In the genomic region with DNA sequence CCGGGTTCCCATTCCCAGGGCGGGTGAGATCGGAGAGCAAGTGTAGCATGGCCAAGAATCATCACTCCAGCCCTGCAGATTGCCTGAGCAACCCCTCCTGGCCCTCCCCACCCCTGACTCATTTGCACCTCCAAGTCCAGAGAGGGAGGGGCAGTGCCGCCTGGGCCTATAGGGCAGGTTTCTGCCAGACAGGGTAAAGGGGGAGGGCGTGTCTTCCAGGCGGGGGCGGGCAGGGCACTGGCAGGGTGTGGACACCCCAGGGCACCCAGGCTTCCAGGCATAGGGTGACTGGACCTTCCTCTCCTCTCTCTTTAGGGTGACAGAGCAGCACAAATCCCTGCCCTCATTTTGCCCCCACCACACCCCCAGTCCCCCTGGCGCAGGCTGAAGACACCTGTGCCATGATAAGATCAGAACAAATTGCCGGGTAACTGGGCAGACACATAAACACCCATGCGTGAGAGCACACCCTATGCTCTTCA, we compare ENCODE assay signal across 22 cellular contexts. TPM values are rescaled to one million over a fixed set of nuclear protein-coding genes. Genes with fewer than 3 reads are reported as not detected.
DNase-seq lines count a peak whose midpoint lies in the region; ATAC-seq, FAIRE-seq and TF ChIP-seq lines count a peak whose summit lies in the region.
"Had no signal": no experiment of that assay in that cellular context is flagged by ENCODE, and none has a peak within 500 bp of the region (broad histone marks: within the 10 kb centered on the region; RNA-seq: fewer than 3 reads in every experiment).

No MANE protein-coding gene starts in this region.

- H3K27ac ChIP-seq in esophagus (ENCODE audit: low read depth in 2 of 2, low read length in 1 of 2): peak overlapping the region; percentile 94 to 98
- no peak overlapping the region for H3K27ac ChIP-seq in trophoblast cell (ENCODE audit: low read depth, low read length)
- H3K27ac ChIP-seq in ovary: no peak overlapping the region

- no peak overlapping the region for H2BK5ac ChIP-seq in trophoblast cell (ENCODE audit: low read depth, low read length, poor library complexity)

- H3K9me3 ChIP-seq in esophagus (ENCODE audit: control insufficient read depth in 2 of 2, insufficient read depth in 1 of 2, low read depth in 1 of 2, low read length in 1 of 2): no peaks in the 10 kb centered on the region
- no peaks in the 10 kb centered on the region for H3K9me3 ChIP-seq in trophoblast cell (ENCODE audit: insufficient read depth, low read depth, low read length)
- H3K9me3 ChIP-seq in ovary: no peaks in the 10 kb centered on the region

- peaks cover 26% of the 10 kb centered on the region for H3K79me1 ChIP-seq in trophoblast cell (ENCODE audit: low read length)

- ATAC-seq in HG02852 (IDR thresholded peaks at IDR 0.05; ENCODE audit: unreplicated experiment): no peak
- ATAC-seq in HG02938 (IDR thresholded peaks at IDR 0.05; ENCODE audit: unreplicated experiment): no peak
- ATAC-seq: activated CD8-positive, alpha-beta T cell treated with anti-CD3 and anti-CD28 coated beads, Interleukin-2, amount 10 ng/mL, durations not matched to agents 7 days and 5 days had no signal

- no peak for TF ChIP-seq EP300 in ovary (IDR thresholded peaks at IDR 0.05)

- intact Hi-C loops in ovary (cut with DNase I): no loop called here

- H3K4me1 ChIP-seq in esophagus (ENCODE audit: control insufficient read depth in 2 of 2, insufficient read depth in 2 of 2, low read length in 1 of 2) (peaks cover 13 to 24% of the 10 kb centered on the region in 2 donors), trophoblast cell (ENCODE audit: control insufficient read depth in 1 of 2, insufficient read depth in 2 of 2, low read length in 2 of 2) (peaks cover 31 to 33% of the 10 kb centered on the region in 2 experiments), ovary (ENCODE audit: insufficient read depth) (peaks cover 2% of the 10 kb centered on the region)

- H4K8ac ChIP-seq in trophoblast cell (ENCODE audit: low read depth, low read length): no peak overlapping the region

- H3K14ac ChIP-seq in trophoblast cell (ENCODE audit: low read length): no peak overlapping the region

- no peak overlapping the region for H3K23ac ChIP-seq in trophoblast cell (ENCODE audit: low read length)

- no peak overlapping the region for H4K12ac ChIP-seq in trophoblast cell (ENCODE audit: low read depth, low read length)

- no peak overlapping the region for H2AFZ ChIP-seq in trophoblast cell (ENCODE audit: insufficient read depth, low read length, poor library complexity)

- H4K91ac ChIP-seq in trophoblast cell (ENCODE audit: low read depth, low read length): no peak overlapping the region

- H2BK120ac ChIP-seq in trophoblast cell (ENCODE audit: insufficient read depth, low read length, poor library complexity): no peak overlapping the region

- H3K4me3 ChIP-seq in esophagus (ENCODE audit: low read depth in 1 of 2, low read length in 2 of 2) (peak overlapping the region in 1 of 2 donors; percentile 35), trophoblast cell (ENCODE audit: low read depth, low read length) (no peak overlapping the region), ovary (no peak overlapping the region)

- no peak for TF ChIP-seq POLR2A in H54 (IDR thresholded peaks at IDR 0.05; ENCODE audit: low read depth, low read length)
- TF ChIP-seq POLR2A in ovary (IDR thresholded peaks at IDR 0.05): no peak

- H3K9ac ChIP-seq in trophoblast cell (ENCODE audit: low read length): no peak overlapping the region

- no peak overlapping the region for H3K18ac ChIP-seq in trophoblast cell (ENCODE audit: low read length)

- peaks cover 12% of the 10 kb centered on the region for H3K79me2 ChIP-seq in trophoblast cell (ENCODE audit: control insufficient read depth, insufficient read depth, low read length, poor library complexity)

- H3K36me3 ChIP-seq in esophagus (ENCODE audit: control insufficient read depth in 2 of 2, insufficient read depth in 2 of 2, low read length in 1 of 2) (no peaks in the 10 kb centered on the region), trophoblast cell (ENCODE audit: control insufficient read depth in 1 of 2, insufficient read depth in 2 of 2, low read length in 2 of 2) (no peaks in the 10 kb centered on the region), ovary (no peaks in the 10 kb centered on the region)

- 50 to 53% methylated on average over 10 of the region's 10 CpGs for WGBS in esophagus, 2 donors
- no CpG with 5 or more reads among the region's 10 CpGs for WGBS in trophoblast cell (ENCODE audit: extremely low coverage, insufficient coverage, insufficient read length)
- 53 to 65% (median 59%) methylated on average over 10 of the region's 10 CpGs for WGBS in ovary, 3 donors

- H3K27me3 ChIP-seq in esophagus (ENCODE audit: control insufficient read depth in 1 of 2, insufficient read depth in 2 of 2, low read length in 2 of 2) (no peaks in the 10 kb centered on the region), trophoblast cell (ENCODE audit: insufficient read depth, low read length) (peaks cover 10% of the 10 kb centered on the region), ovary (no peaks in the 10 kb centered on the region)

- peak overlapping the region; percentile 52 for H2BK12ac ChIP-seq in trophoblast cell (ENCODE audit: low read length)

- FAIRE-seq in H54 (lab: Jason Lieb, UNC): no peak
- FAIRE-seq: endometrium had no signal

- H3K4ac ChIP-seq in trophoblast cell (ENCODE audit: low read depth, low read length): no peak overlapping the region

- H3K4me2 ChIP-seq in trophoblast cell (ENCODE audit: low read length): no peak overlapping the region

- H2AK5ac ChIP-seq in trophoblast cell (ENCODE audit: low read length): no peak overlapping the region

- DNase-seq in H54 (ENCODE audit: insufficient read length, low spot score): peak; percentile 49
- peak; percentile 81 for DNase-seq in NCI-H226
- DNase-seq in trophoblast cell: no peak
- no peak for DNase-seq in ovary
- no peak for DNase-seq in GM10266 (ENCODE audit: extremely low spot score)
- DNase-seq: activated B cell treated with CpG ODN at 0.5 μM for 24 hours; activated CD8-positive, alpha-beta T cell treated with anti-CD3 and anti-CD28 coated beads, Interleukin-2, amount 10 ng/mL, durations not matched to agents 7 days and 5 days; activated T-cell treated with anti-CD3 and anti-CD28 coated beads, Interleukin-2, amount 50 U/mL, for 48 hours; CD4-positive, alpha-beta memory T cell; kidney glomerular epithelial cell; NCI-H1436; NCI-H774; stimulated activated CD4-positive, alpha-beta T cell treated with anti-CD3 and anti-CD28 coated beads, Interleukin-12 subunit alpha, Interleukin-12 subunit beta, amount 100 ng/mL, for 4 hours had no signal

- no peak for TF ChIP-seq CTCF in ovary (IDR thresholded peaks at IDR 0.05)
- no peak for TF ChIP-seq CTCF in GM10266 (IDR thresholded peaks at IDR 0.05; ENCODE audit: control insufficient read depth, insufficient read depth, low read depth, missing control alignments)

RNA-seq across cellular contexts. Expression of a gene that starts 3.2 kb away (rescaled TPM):
- 100 to 1,000 TPM; 163 to 275 TPM for polyA plus RNA-seq in esophagus
- polyA plus RNA-seq in trophoblast cell (2013): 30.0 and 35.3 TPM in 2 replicates
- 1 to 10 TPM in 1 of 7 donors, under 1 TPM in 1, not detected in 5; 0.23 to 2.3 TPM for total RNA-seq in ovary
- polyA plus RNA-seq in ovary: under 1 TPM in 1 of 2 donors, not detected in 1; 0.11 TPM
- total RNA-seq: fibroblast of villous mesenchyme, pulmonary artery endothelial cell had no signal

RNA-seq across cellular contexts. Expression of a gene that starts 15.4 kb away (rescaled TPM):
- polyA plus RNA-seq in esophagus: under 1 TPM; 0.28 to 0.51 TPM
- polyA plus RNA-seq in trophoblast cell (2013): not detected in 2 replicates
- total RNA-seq in ovary: under 1 TPM in 3 of 7 donors, not detected in 4; 0.28 to 0.50 (median 0.41) TPM
- polyA plus RNA-seq in ovary: under 1 TPM in 1 of 2 donors, not detected in 1; 0.15 TPM
- total RNA-seq: activated B cell treated with CpG ODN at 0.5 μM for 24 hours; CD4-positive, alpha-beta memory T cell; fibroblast of villous mesenchyme; mesenteric fat pad; pulmonary artery endothelial cell; temporal lobe had no signal
- polyA plus RNA-seq: neural cell had no signal

RNA-seq across cellular contexts. Expression of a gene that starts 39.4 kb away (rescaled TPM):
- polyA plus RNA-seq in esophagus (10 to 100 TPM; 17.0 to 20.6 TPM), ovary (10 to 100 TPM in 1 of 2 donors, 1 to 10 TPM in 1; 7.1 to 45.5 TPM)
- 2.0 and 2.4 TPM in 2 replicates for polyA plus RNA-seq in trophoblast cell (2013)
- total RNA-seq in ovary: 1 to 10 TPM in 6 of 7 donors, not detected in 1; 1.3 to 6.2 (median 2.9) TPM
- total RNA-seq: fibroblast of villous mesenchyme, pulmonary artery endothelial cell, temporal lobe had no signal
- polyA plus RNA-seq: neural cell had no signal

RNA-seq across cellular contexts. Expression of a gene that starts 50.7 kb away (rescaled TPM):
- polyA plus RNA-seq in esophagus: 10 to 100 TPM; 10.1 to 16.0 TPM
- polyA plus RNA-seq in trophoblast cell (2013): 8.1 and 8.5 TPM in 2 replicates
- 10 to 100 TPM; 17.3 to 37.0 (median 28.8) TPM for total RNA-seq in ovary
- polyA plus RNA-seq in ovary: 10 to 100 TPM in 1 of 2 donors, 1 to 10 TPM in 1; 3.6 to 25.1 TPM

RNA-seq across cellular contexts. Expression of a gene that starts 53.5 kb away (rescaled TPM):
- polyA plus RNA-seq in esophagus: not detected
- polyA plus RNA-seq in trophoblast cell (2013): 48.2 and 51.4 TPM in 2 replicates
- 1 to 10 TPM in 1 of 7 donors, not detected in 6; 1.3 TPM for total RNA-seq in ovary
- not detected for polyA plus RNA-seq in ovary
- total RNA-seq: activated B cell treated with CpG ODN at 0.5 μM for 24 hours; activated CD8-positive, alpha-beta T cell treated with anti-CD3 and anti-CD28 coated beads, Interleukin-2, amount 10 ng/mL, durations not matched to agents 7 days and 5 days; CD4-positive, alpha-beta memory T cell; fibroblast of villous mesenchyme; mesenteric fat pad; pulmonary artery endothelial cell; temporal lobe had no signal
- polyA plus RNA-seq: CD4-positive, alpha-beta memory T cell had no signal

Comparison
In these comparisons a context has a peak if more than half of its experiments do, and no peak if none do; other contexts are left out.
1. DNase-seq: peak in H54 (single experiment) and NCI-H226 (single experiment); none in trophoblast cell (0 of 2), ovary (0 of 5) and GM10266 (single experiment).
2. H3K27ac ChIP-seq: peak in esophagus (2 of 2); none in trophoblast cell (single experiment) and ovary (0 of 2).
3. RNA of a gene that starts 3.2 kb away (polyA plus RNA-seq): 163 to 275 TPM in esophagus; 0.11 TPM in ovary; every median in the first group is over 100 times any median in the second.